In the genomic region with DNA sequence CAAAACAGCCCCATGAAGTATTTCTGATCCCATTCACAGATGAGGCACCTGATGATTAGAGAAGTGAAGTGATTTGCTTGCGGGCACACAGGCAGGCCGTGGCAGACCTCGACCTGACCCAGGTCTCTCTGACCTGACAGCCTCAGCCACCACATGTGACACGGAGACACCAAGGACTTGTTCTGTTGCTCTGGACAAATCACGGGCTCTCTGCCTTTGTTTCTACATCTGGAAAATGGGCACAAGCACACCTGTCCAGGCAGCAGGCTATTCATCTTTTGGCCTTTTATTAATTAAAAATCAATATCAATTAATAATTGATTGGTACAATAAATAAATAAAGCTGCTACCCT, we compare ENCODE assay signal across 10 cellular contexts. TPM values are rescaled to one million over a fixed set of nuclear protein-coding genes. Genes with fewer than 3 reads are reported as not detected.
DNase-seq lines count a peak whose midpoint lies in the region; ATAC-seq and TF ChIP-seq lines count a peak whose summit lies in the region.
"Had no signal": no experiment of that assay in that cellular context is flagged by ENCODE, and none has a peak within 500 bp of the region (broad histone marks: within the 10 kb centered on the region; RNA-seq: fewer than 3 reads in every experiment).

No MANE protein-coding gene starts in this region.

- CTCF ChIA-PET in MCF 10A (lab: Yijun Ruan, JAX) = interaction anchor here (1.0 to 3.0 kb wide), 6 partner anchors 19 to 95 kb away, joined by 3 to 34 read pairs (median 6); no protein-coding TSS in a partner anchor

- H3K9me3 ChIP-seq in CD4-positive, CD25-positive, alpha-beta regulatory T cell (ENCODE audit: control insufficient read depth in 2 of 2, low read length in 2 of 2) = no peaks in the 10 kb centered on the region
- H3K9me3 ChIP-seq in osteoblast (ENCODE audit: low read depth, low read length) = no peaks in the 10 kb centered on the region

- no peak for ATAC-seq in CD4-positive, CD25-positive, alpha-beta regulatory T cell (ENCODE audit: low read depth in 2 of 2)
- ATAC-seq in HG03571 (IDR thresholded peaks at IDR 0.05; ENCODE audit: unreplicated experiment) (no peak), GM21619 (IDR thresholded peaks at IDR 0.05; ENCODE audit: unreplicated experiment) (no peak)

- intact Hi-C loops in MCF 10A (cut with micrococcal nuclease) = no loop called here

- BruUV-seq in MCF 10A (replicated peaks; lab: Mats Ljungman, UMichigan) = no TSS peak

- H3K9me3 Mint-ChIP-seq in CD4-positive, CD25-positive, alpha-beta regulatory T cell = no peaks in the 10 kb centered on the region
- H3K9me3 Mint-ChIP-seq in IgD-negative memory B cell (no peaks in the 10 kb centered on the region), MCF 10A (ENCODE audit: unreplicated experiment) (no peaks in the 10 kb centered on the region)

- H4K20me1 ChIP-seq in osteoblast (ENCODE audit: insufficient read depth, low read length) = peaks cover 68% of the 10 kb centered on the region

- H3K4me1 Mint-ChIP-seq in CD4-positive, CD25-positive, alpha-beta regulatory T cell = peaks cover 14 to 80% (median 62%) of the 10 kb centered on the region in 4 donors
- H3K4me1 Mint-ChIP-seq in IgD-negative memory B cell (peaks cover 43 to 64% (median 58%) of the 10 kb centered on the region in 3 donors), MCF 10A (ENCODE audit: insufficient read depth, unreplicated experiment) (peaks cover 46% of the 10 kb centered on the region)

- TF ChIP-seq CTCF in MCF 10A (IDR thresholded peaks at IDR 0.05; ENCODE audit: unreplicated experiment) (no peak), osteoblast (IDR thresholded peaks at IDR 0.05; ENCODE audit: extremely low read depth, low read depth, low read length) (no peak)

- H2AFZ ChIP-seq in osteoblast (ENCODE audit: low read length) = no peak overlapping the region

- H3K27me3 Mint-ChIP-seq in CD4-positive, CD25-positive, alpha-beta regulatory T cell = no peaks in the 10 kb centered on the region
- H3K27me3 Mint-ChIP-seq in IgD-negative memory B cell (no peaks in the 10 kb centered on the region), MCF 10A (ENCODE audit: insufficient read depth, unreplicated experiment) (no peaks in the 10 kb centered on the region)

- peak overlapping the region; percentile 95 for H3K27ac ChIP-seq in CD4-positive, CD25-positive, alpha-beta regulatory T cell (ENCODE audit: insufficient read depth, low read length, poor library complexity, severe bottlenecking)
- H3K27ac ChIP-seq in osteoblast (ENCODE audit: low read depth, low read length) = peak overlapping the region; percentile 77
- H3K27ac ChIP-seq: cardiac muscle cell had no signal

- peak overlapping the region; percentile 98 for H3K4me2 ChIP-seq in osteoblast (ENCODE audit: insufficient read depth, low read length)

- no peak for DNase-seq in CD4-positive, CD25-positive, alpha-beta regulatory T cell
- DNase-seq in MCF 10A (ENCODE audit: unreplicated experiment) = no peak
- DNase-seq in osteoblast (ENCODE audit: insufficient read length, low spot score, missing footprints) = peak; percentile 46
- DNase-seq in NCI-H2196 treated with DMSO at 0.1 percent for 48 hours (lab: John Stamatoyannopoulos, UW; ENCODE audit: unreplicated experiment) = no peak
- no peak for DNase-seq in NCI-H1105 treated with DMSO at 0.1 percent for 48 hours (lab: John Stamatoyannopoulos, UW)
- DNase-seq: HCEC 1CT had no signal

- H3K36me3 Mint-ChIP-seq in CD4-positive, CD25-positive, alpha-beta regulatory T cell = peaks cover 13% of the 10 kb centered on the region
- H3K36me3 Mint-ChIP-seq in IgD-negative memory B cell (peaks cover 4% of the 10 kb centered on the region), MCF 10A (ENCODE audit: insufficient read depth, unreplicated experiment) (peaks cover 19% of the 10 kb centered on the region)

- peak overlapping the region; percentile 96 to 99 (median 98) for H3K27ac Mint-ChIP-seq in CD4-positive, CD25-positive, alpha-beta regulatory T cell
- H3K27ac Mint-ChIP-seq in IgD-negative memory B cell = peak overlapping the region; percentile 89 to 98 (median 93)
- peak overlapping the region; percentile 77 for H3K27ac Mint-ChIP-seq in MCF 10A (ENCODE audit: low read depth, unreplicated experiment)

- H3K4me1 ChIP-seq in CD4-positive, CD25-positive, alpha-beta regulatory T cell (ENCODE audit: control insufficient read depth, insufficient read depth, low read length, poor library complexity, severe bottlenecking) = peaks cover 87% of the 10 kb centered on the region
- H3K4me1 ChIP-seq in osteoblast (ENCODE audit: insufficient read depth, low read length) = peaks cover 69% of the 10 kb centered on the region

- POLR2A ChIA-PET in MCF 10A (lab: Yijun Ruan, JAX) = interaction anchor here (0.6 to 12.9 kb wide), 7 partner anchors 19 to 268 kb away, joined by 3 to 404 read pairs (median 3); no protein-coding TSS in a partner anchor

- H3K27me3 ChIP-seq in CD4-positive, CD25-positive, alpha-beta regulatory T cell (ENCODE audit: control insufficient read depth, insufficient read depth, low read length) = no peaks in the 10 kb centered on the region
- no peaks in the 10 kb centered on the region for H3K27me3 ChIP-seq in osteoblast (ENCODE audit: insufficient read depth, low read length)
- H3K27me3 ChIP-seq: cardiac muscle cell had no signal

- peak overlapping the region; percentile 89 to 99 (median 93) for H3K4me3 Mint-ChIP-seq in CD4-positive, CD25-positive, alpha-beta regulatory T cell
- H3K4me3 Mint-ChIP-seq in IgD-negative memory B cell (peak overlapping the region; percentile 61 to 92 (median 89)), MCF 10A (ENCODE audit: unreplicated experiment) (peak overlapping the region; percentile 57)

- H3K4me3 ChIP-seq in CD4-positive, CD25-positive, alpha-beta regulatory T cell (ENCODE audit: low read depth, low read length) = peak overlapping the region; percentile 95
- peak overlapping the region; percentile 0 for H3K4me3 ChIP-seq in osteoblast (ENCODE audit: insufficient read depth, low read length)
- H3K4me3 ChIP-seq: cardiac muscle cell had no signal

- H3K36me3 ChIP-seq in CD4-positive, CD25-positive, alpha-beta regulatory T cell (ENCODE audit: control insufficient read depth, insufficient read depth, low read length) = peaks cover 9% of the 10 kb centered on the region
- peaks cover 27% of the 10 kb centered on the region for H3K36me3 ChIP-seq in osteoblast (ENCODE audit: insufficient read depth, low read length)
- H3K36me3 ChIP-seq: cardiac muscle cell had no signal

- H3K79me2 ChIP-seq in osteoblast (ENCODE audit: insufficient read depth, low read length) = peaks cover 79% of the 10 kb centered on the region

RNA-seq across cellular contexts. Expression of a gene that starts 3.4 kb away (rescaled TPM):
- total RNA-seq in CD4-positive, CD25-positive, alpha-beta regulatory T cell = 61.3 TPM
- polyA plus RNA-seq in CD4-positive, CD25-positive, alpha-beta regulatory T cell = 1 to 10 TPM; 5.9 to 7.9 (median 6.7) TPM
- polyA plus RNA-seq in IgD-negative memory B cell = 31.5 TPM
- total RNA-seq in MCF 10A (2022) (5.3 and 9.2 TPM in 2 replicates), osteoblast (2.7 and 3.6 TPM in 2 replicates)

RNA-seq across cellular contexts. Expression of a gene that starts 51.5 kb away (rescaled TPM):
- total RNA-seq in CD4-positive, CD25-positive, alpha-beta regulatory T cell = 0.20 TPM
- under 1 TPM in 2 of 4 donors, not detected in 2; 0.36 to 0.60 TPM for polyA plus RNA-seq in CD4-positive, CD25-positive, alpha-beta regulatory T cell
- 0.34 TPM for polyA plus RNA-seq in IgD-negative memory B cell
- total RNA-seq in MCF 10A (2022) (not detected in 2 replicates), osteoblast (not detected in 2 replicates)
- polyA plus RNA-seq: cardiac muscle cell had no signal
